20 cellular contexts compared by ENCODE assay signal in the genomic region with DNA sequence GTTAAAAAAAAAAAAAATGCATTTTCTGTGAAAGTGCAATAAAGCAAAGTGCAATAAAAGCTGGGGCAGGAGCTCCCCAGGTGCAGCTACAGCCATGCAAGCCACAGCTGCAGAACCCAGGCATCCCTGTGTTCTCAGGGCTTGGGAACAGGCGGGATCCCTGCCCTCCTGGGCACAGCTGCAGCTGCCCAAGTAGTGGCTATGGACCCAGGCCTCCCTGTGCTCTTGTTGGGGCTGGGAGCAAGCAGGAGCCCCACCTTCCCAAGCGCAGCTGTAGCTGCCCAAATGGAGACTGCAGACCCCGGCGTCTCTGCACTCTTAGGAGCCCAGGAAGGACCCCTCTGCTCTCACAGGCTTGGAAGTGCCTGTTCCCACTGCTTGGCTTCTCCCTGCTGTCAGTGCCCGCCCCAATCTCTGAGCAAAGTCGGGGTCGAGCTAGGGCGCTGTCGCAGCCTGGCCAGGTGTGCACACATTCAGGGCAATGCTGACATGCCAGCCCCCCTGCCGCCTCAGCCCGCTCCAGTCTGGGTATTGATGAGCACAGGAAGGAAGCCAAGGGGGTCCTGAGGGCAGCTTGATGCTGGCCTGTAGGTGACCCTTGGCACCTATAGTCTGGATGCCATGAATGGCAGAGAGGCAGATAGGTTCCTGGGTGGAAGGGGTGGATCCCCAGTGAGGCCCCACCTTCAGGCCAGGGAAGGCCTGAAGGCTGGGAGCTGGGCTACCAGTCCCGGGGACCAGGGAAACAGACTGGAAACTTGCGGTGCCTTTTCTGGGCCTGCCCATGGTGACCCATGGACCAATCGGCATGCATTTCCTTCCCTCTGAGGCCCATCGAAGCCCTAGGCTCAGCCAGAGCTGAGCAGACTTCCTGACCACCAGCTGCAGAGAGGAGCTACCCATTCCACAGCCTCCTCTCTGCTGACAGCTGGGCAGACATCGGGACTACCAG. TPM values are rescaled to one million over a fixed set of nuclear protein-coding genes. Genes with fewer than 3 reads are reported as not detected.
DNase-seq lines count a peak whose midpoint lies in the region; ATAC-seq and TF ChIP-seq lines count a peak whose summit lies in the region.
"Had no signal": no experiment of that assay in that cellular context is flagged by ENCODE, and none has a peak within 500 bp of the region (broad histone marks: within the 10 kb centered on the region; RNA-seq: fewer than 3 reads in every experiment).

No MANE protein-coding gene starts in this region.

- no peaks in the 10 kb centered on the region for H3K36me3 ChIP-seq in upper lobe of right lung
- H3K36me3 ChIP-seq: BLaER1 had no signal

- H3K4me1 Mint-ChIP-seq in natural killer cell treated with Interleukin-12 subunit alpha and Interleukin-12 subunit beta and Interleukin-15 and Interleukin-18, amount 100 ng/mL, for 72 hours (ENCODE audit: low read depth in 2 of 2): no peaks in the 10 kb centered on the region
- H3K4me1 Mint-ChIP-seq in natural killer cell: peaks cover 4 to 5% of the 10 kb centered on the region in 2 donors
- no peaks in the 10 kb centered on the region for H3K4me1 Mint-ChIP-seq in activated T-cell treated with anti-CD3 and anti-CD28 coated beads, Interleukin-2, amount 50 U/mL, for 72 hours (ENCODE audit: low read depth)

- H3K27me3 Mint-ChIP-seq in natural killer cell treated with Interleukin-12 subunit alpha and Interleukin-12 subunit beta and Interleukin-15 and Interleukin-18, amount 100 ng/mL, for 72 hours: peaks cover 28 to 56% of the 10 kb centered on the region in 2 donors
- H3K27me3 Mint-ChIP-seq in natural killer cell (ENCODE audit: low read depth in 2 of 2): peaks cover 29 to 53% of the 10 kb centered on the region in 2 donors
- peaks cover 63% of the 10 kb centered on the region for H3K27me3 Mint-ChIP-seq in activated T-cell treated with anti-CD3 and anti-CD28 coated beads, Interleukin-2, amount 50 U/mL, for 72 hours (ENCODE audit: low read depth)

- no peak for DNase-seq in natural killer cell treated with Interleukin-12 subunit alpha and Interleukin-12 subunit beta and Interleukin-15 and Interleukin-18, amount 100 ng/mL, for 72 hours (ENCODE audit: low spot score)
- DNase-seq in natural killer cell: no peak
- peak; percentile 31 for DNase-seq in myocyte (ENCODE audit: low read depth)
- DNase-seq in upper lobe of right lung: no peak
- DNase-seq in activated T-cell treated with anti-CD3 and anti-CD28 coated beads, Interleukin-2, amount 50 U/mL, for 72 hours: no peak
- no peak for DNase-seq in NCI-H2081 treated with DMSO at 0.1 percent for 48 hours (lab: John Stamatoyannopoulos, UW)
- DNase-seq: CD4-positive, alpha-beta T cell; CD8-positive, alpha-beta memory T cell; DMS 273 treated with DMSO at 0.1 percent for 48 hours; DMS79; EL; GDM1; GM23248; H9 had no signal

- H3K36me3 Mint-ChIP-seq in natural killer cell treated with Interleukin-12 subunit alpha and Interleukin-12 subunit beta and Interleukin-15 and Interleukin-18, amount 100 ng/mL, for 72 hours: no peaks in the 10 kb centered on the region
- no peaks in the 10 kb centered on the region for H3K36me3 Mint-ChIP-seq in natural killer cell
- peaks cover 0 to 2% of the 10 kb centered on the region in 2 donors for H3K36me3 Mint-ChIP-seq in activated T-cell treated with anti-CD3 and anti-CD28 coated beads, Interleukin-2, amount 50 U/mL, for 72 hours (ENCODE audit: insufficient read depth in 2 of 2)
- H3K36me3 Mint-ChIP-seq: CD14-positive monocyte; CD8-positive, alpha-beta memory T cell had no signal

- H3K4me3 ChIP-seq in upper lobe of right lung: no peak overlapping the region
- H3K4me3 ChIP-seq: BLaER1, GM12878, GM23248 had no signal

- H3K9me3 ChIP-seq in upper lobe of right lung: no peaks in the 10 kb centered on the region

- peaks cover 3% of the 10 kb centered on the region for H3K4me1 ChIP-seq in upper lobe of right lung

- peak; percentile 20 to 50 for ATAC-seq in natural killer cell treated with Interleukin-12 subunit alpha and Interleukin-12 subunit beta and Interleukin-15 and Interleukin-18, amount 100 ng/mL, for 72 hours
- ATAC-seq in natural killer cell: no peak
- peak; percentile 12 for ATAC-seq in upper lobe of right lung
- ATAC-seq in activated T-cell treated with anti-CD3 and anti-CD28 coated beads, Interleukin-2, amount 50 U/mL, for 72 hours (replicated peaks in 1 of 2): no peak
- ATAC-seq: GM12878, HCT116 had no signal

- H3K9me3 Mint-ChIP-seq in natural killer cell treated with Interleukin-12 subunit alpha and Interleukin-12 subunit beta and Interleukin-15 and Interleukin-18, amount 100 ng/mL, for 72 hours: no peaks in the 10 kb centered on the region
- no peaks in the 10 kb centered on the region for H3K9me3 Mint-ChIP-seq in natural killer cell
- no peaks in the 10 kb centered on the region for H3K9me3 Mint-ChIP-seq in activated T-cell treated with anti-CD3 and anti-CD28 coated beads, Interleukin-2, amount 50 U/mL, for 72 hours
- H3K9me3 Mint-ChIP-seq: CD4-positive, alpha-beta T cell; CD8-positive, alpha-beta memory T cell had no signal

- no peak overlapping the region for H3K27ac ChIP-seq in upper lobe of right lung
- H3K27ac ChIP-seq: 22Rv1, BLaER1, GM23248 had no signal

- TF ChIP-seq CTCF in natural killer cell (IDR thresholded peaks at IDR 0.05) (no peak), upper lobe of right lung (IDR thresholded peaks at IDR 0.05) (no peak)

- H3K27me3 ChIP-seq in upper lobe of right lung: peaks cover 42% of the 10 kb centered on the region

- H3K4me3 Mint-ChIP-seq in natural killer cell treated with Interleukin-12 subunit alpha and Interleukin-12 subunit beta and Interleukin-15 and Interleukin-18, amount 100 ng/mL, for 72 hours: no peak overlapping the region
- no peak overlapping the region for H3K4me3 Mint-ChIP-seq in natural killer cell
- H3K4me3 Mint-ChIP-seq in activated T-cell treated with anti-CD3 and anti-CD28 coated beads, Interleukin-2, amount 50 U/mL, for 72 hours: no peak overlapping the region
- H3K4me3 Mint-ChIP-seq: B cell; CD14-positive monocyte; CD4-positive, alpha-beta T cell; CD8-positive, alpha-beta memory T cell; H9 had no signal

- intact Hi-C loops in natural killer cell (cut with micrococcal nuclease) (no loop called here), upper lobe of right lung (cut with DNase I) (no loop called here)

- H3K27ac Mint-ChIP-seq in natural killer cell treated with Interleukin-12 subunit alpha and Interleukin-12 subunit beta and Interleukin-15 and Interleukin-18, amount 100 ng/mL, for 72 hours: no peak overlapping the region
- H3K27ac Mint-ChIP-seq in natural killer cell: no peak overlapping the region
- no peak overlapping the region for H3K27ac Mint-ChIP-seq in activated T-cell treated with anti-CD3 and anti-CD28 coated beads, Interleukin-2, amount 50 U/mL, for 72 hours
- H3K27ac Mint-ChIP-seq: B cell; CD14-positive monocyte; CD4-positive, alpha-beta T cell; CD8-positive, alpha-beta memory T cell; H9 had no signal

RNA-seq across cellular contexts. Expression of gene RRAGC, which starts 58.6 kb away (rescaled TPM):
- 10 to 100 TPM; 18.3 to 24.2 TPM for total RNA-seq in natural killer cell treated with Interleukin-12 subunit alpha and Interleukin-12 subunit beta and Interleukin-15 and Interleukin-18, amount 100 ng/mL, for 72 hours
- total RNA-seq in natural killer cell (10 to 100 TPM; 15.9 to 24.9 (median 22.0) TPM), myocyte (15.0 and 22.3 TPM in 2 replicates), upper lobe of right lung (32.7 TPM)
- 38.9 TPM for polyA plus RNA-seq in myocyte (2012)
- total RNA-seq in activated T-cell treated with anti-CD3 and anti-CD28 coated beads, Interleukin-2, amount 50 U/mL, for 72 hours: 10 to 100 TPM; 22.1 to 27.4 TPM

Comparison
In these comparisons a context has a peak if more than half of its experiments do, and no peak if none do; other contexts are left out.
1. ATAC-seq: peak in natural killer cell treated with Interleukin-12 subunit alpha and Interleukin-12 subunit beta and Interleukin-15 and Interleukin-18, amount 100 ng/mL, for 72 hours (2 of 2) and upper lobe of right lung (single experiment); none in natural killer cell (0 of 3) and activated T-cell treated with anti-CD3 and anti-CD28 coated beads, Interleukin-2, amount 50 U/mL, for 72 hours (0 of 2).